13 cellular contexts compared by ENCODE assay signal in genomic region chr4:48499551-48500066, GRCh38.
DNase-seq lines count a peak whose midpoint lies in the region; ATAC-seq, FAIRE-seq and TF ChIP-seq lines count a peak whose summit lies in the region.
"Had no signal": no experiment of that assay in that cellular context is flagged by ENCODE, and none has a peak within 500 bp of the region (broad histone marks: within the 10 kb centered on the region; RNA-seq: fewer than 3 reads in every experiment).

No MANE protein-coding gene starts in this region.

- no peaks in the 10 kb centered on the region for H3K27me3 ChIP-seq in KMS-11 (ENCODE audit: insufficient read depth, low read depth)
- H3K27me3 ChIP-seq: ascending aorta, upper lobe of right lung had no signal

- no peak overlapping the region for H2AFZ ChIP-seq in KMS-11 (ENCODE audit: low read depth)

- H3K4me1 ChIP-seq in KMS-11 (ENCODE audit: low read depth, poor library complexity, severe bottlenecking): peaks cover 52% of the 10 kb centered on the region
- H3K4me1 ChIP-seq: ascending aorta, upper lobe of right lung had no signal

- H4K20me1 ChIP-seq in KMS-11 (ENCODE audit: insufficient read depth): no peaks in the 10 kb centered on the region

- FAIRE-seq in RCC 7860 (lab: Jason Lieb, UNC): no peak

- ATAC-seq in GM18858 (IDR thresholded peaks at IDR 0.05; ENCODE audit: unreplicated experiment): peak; percentile 77
- peak; percentile 79 for ATAC-seq in GM21360 (IDR thresholded peaks at IDR 0.05; ENCODE audit: unreplicated experiment)
- peak; percentile 64 for ATAC-seq in HG02970 (IDR thresholded peaks at IDR 0.05; ENCODE audit: low FRiP score, unreplicated experiment)
- ATAC-seq: upper lobe of right lung had no signal

- H3K9ac ChIP-seq in KMS-11: no peak overlapping the region

- no peaks in the 10 kb centered on the region for H3K79me2 ChIP-seq in KMS-11 (ENCODE audit: insufficient read depth, low read depth)

- DNase-seq in NCI-H2171 (lab: John Stamatoyannopoulos, UW): no peak
- no peak for DNase-seq in HUDEP-2 (lab: John Stamatoyannopoulos, UW; ENCODE audit: unreplicated experiment in 76 of 76)
- no peak for DNase-seq in RCC 7860 (ENCODE audit: low spot score)
- DNase-seq in 8988T: no peak
- DNase-seq: midbrain, NCI-H226, Right ventricle myocardium superior, upper lobe of right lung had no signal

- H3K4me3 ChIP-seq in KMS-11 (IDR thresholded peaks at IDR 0.05; ENCODE audit: insufficient read depth, low read depth, low read length): no peak overlapping the region
- H3K4me3 ChIP-seq: ascending aorta, upper lobe of right lung had no signal

- H3K4me2 ChIP-seq in KMS-11: peak overlapping the region; percentile 37; the same call in 1 of the 2 replicates

- no peak for TF ChIP-seq CTCF in KMS-11 (conservative IDR thresholded peaks at IDR 0.05; ENCODE audit: low read depth, low read length)

- H3K27ac ChIP-seq in KMS-11: no peak overlapping the region
- H3K27ac ChIP-seq: ascending aorta, upper lobe of right lung had no signal

- no peaks in the 10 kb centered on the region for H3K36me3 ChIP-seq in KMS-11 (ENCODE audit: insufficient read depth)
